1 cellular context compared by ENCODE assay signal in the genomic region with DNA sequence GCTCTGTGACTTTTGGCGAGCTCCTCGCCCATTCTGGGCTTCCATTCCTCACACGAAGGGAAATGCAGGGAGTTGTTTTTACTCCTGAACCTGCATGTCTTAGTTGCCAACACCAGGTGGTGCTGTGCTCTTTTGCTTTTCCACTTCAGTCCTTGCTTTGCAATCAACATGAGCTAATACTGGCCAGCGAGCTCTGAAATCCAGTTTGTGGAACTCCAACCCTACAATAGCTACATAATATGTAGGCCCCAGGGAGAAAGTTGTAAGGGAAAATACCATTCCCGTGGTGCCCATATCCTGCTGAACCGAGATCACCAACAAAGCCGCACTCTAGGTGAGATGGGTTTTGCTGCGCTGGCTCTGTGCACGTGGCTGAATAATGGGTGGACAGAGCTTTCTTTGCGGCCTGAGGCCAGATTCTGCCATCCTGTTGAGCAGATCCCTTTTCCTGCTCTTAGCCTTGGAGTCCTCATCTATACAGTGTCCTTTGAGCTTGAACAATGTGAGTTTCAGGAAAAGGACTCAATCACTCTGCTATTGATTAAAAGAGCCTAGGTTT.
A peak's percentile ranks its signal among the peaks of the same experiment; 100 is the strongest.
TF ChIP-seq lines count a peak whose summit lies in the region.

No MANE protein-coding gene starts in this region.

TF ChIP-seq in IMR-90, 13 proteins besides CTCF, POLR2A, EP300 and RAD21:
- TF ChIP-seq MAZ (IDR thresholded peaks at IDR 0.05; ENCODE audit: borderline replicate concordance, low read depth, low read length), result peak; percentile 21; the same call in 1 of the 2 replicates
- TF ChIP-seq SMC3 (IDR thresholded peaks at IDR 0.05; ENCODE audit: low read depth, low read length), result peak; percentile 94
- TF ChIP-seq CEBPB (IDR thresholded peaks at IDR 0.05; ENCODE audit: low read depth, low read length), result peak; percentile 57; the same call in 1 of the 2 replicates
- no peak for TF ChIP-seq NFE2L2 (IDR thresholded peaks at IDR 0.05; ENCODE audit: low read depth, low read length)
- TF ChIP-seq, protein P1, sequence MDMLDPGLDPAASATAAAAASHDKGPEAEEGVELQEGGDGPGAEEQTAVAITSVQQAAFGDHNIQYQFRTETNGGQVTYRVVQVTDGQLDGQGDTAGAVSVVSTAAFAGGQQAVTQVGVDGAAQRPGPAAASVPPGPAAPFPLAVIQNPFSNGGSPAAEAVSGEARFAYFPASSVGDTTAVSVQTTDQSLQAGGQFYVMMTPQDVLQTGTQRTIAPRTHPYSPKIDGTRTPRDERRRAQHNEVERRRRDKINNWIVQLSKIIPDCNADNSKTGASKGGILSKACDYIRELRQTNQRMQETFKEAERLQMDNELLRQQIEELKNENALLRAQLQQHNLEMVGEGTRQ (IDR thresholded peaks at IDR 0.05; ENCODE audit: low read depth, low read length), result no peak
- no peak for TF ChIP-seq RCOR1 (IDR thresholded peaks at IDR 0.05; ENCODE audit: insufficient replicate concordance, low read length)
